Comparison of ENCODE assay signal across 1 cellular context in the genomic region with DNA sequence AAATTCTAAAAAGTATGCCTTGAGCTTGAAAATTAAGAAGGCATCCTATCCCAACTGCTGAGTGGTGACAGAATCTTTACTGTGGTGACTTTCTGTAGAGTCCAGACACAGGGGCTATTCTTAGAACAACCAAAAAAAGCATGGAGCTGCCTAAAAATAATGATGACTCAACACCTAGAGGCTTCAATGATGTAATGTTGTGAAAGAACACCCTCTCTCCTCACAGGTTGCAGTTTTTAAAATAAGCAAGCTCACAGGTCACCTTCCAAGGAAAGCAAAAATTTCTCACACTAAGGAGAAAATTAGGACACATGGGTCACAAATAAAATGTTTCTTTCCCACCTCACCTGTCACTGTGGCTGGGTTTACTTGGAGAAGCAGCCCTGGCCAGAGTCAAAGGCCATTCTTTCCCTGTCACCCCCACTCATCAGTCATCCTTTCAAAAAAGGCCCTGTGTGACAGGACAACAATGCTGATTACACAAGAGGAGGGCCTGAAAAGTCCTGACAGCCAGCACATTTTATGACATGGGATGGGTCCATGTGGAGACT.
TF ChIP-seq lines count a peak whose summit lies in the region.

No MANE protein-coding gene starts in this region.

TF ChIP-seq in K562, 482 proteins besides CTCF, POLR2A, EP300 and RAD21 (continued from another document and continues in another):
- TF ChIP-seq, protein P1, sequence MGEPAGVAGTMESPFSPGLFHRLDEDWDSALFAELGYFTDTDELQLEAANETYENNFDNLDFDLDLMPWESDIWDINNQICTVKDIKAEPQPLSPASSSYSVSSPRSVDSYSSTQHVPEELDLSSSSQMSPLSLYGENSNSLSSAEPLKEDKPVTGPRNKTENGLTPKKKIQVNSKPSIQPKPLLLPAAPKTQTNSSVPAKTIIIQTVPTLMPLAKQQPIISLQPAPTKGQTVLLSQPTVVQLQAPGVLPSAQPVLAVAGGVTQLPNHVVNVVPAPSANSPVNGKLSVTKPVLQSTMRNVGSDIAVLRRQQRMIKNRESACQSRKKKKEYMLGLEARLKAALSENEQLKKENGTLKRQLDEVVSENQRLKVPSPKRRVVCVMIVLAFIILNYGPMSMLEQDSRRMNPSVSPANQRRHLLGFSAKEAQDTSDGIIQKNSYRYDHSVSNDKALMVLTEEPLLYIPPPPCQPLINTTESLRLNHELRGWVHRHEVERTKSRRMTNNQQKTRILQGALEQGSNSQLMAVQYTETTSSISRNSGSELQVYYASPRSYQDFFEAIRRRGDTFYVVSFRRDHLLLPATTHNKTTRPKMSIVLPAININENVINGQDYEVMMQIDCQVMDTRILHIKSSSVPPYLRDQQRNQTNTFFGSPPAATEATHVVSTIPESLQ (CRISPR knock-in tag; IDR thresholded peaks at IDR 0.05) = no peak
- TF ChIP-seq CHCHD3 (CRISPR knock-in tag; IDR thresholded peaks at IDR 0.05) = no peak
- TF ChIP-seq, protein P2, sequence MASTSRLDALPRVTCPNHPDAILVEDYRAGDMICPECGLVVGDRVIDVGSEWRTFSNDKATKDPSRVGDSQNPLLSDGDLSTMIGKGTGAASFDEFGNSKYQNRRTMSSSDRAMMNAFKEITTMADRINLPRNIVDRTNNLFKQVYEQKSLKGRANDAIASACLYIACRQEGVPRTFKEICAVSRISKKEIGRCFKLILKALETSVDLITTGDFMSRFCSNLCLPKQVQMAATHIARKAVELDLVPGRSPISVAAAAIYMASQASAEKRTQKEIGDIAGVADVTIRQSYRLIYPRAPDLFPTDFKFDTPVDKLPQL (IDR thresholded peaks at IDR 0.05; ENCODE audit: extremely low read depth, insufficient read length) = no peak
- no peak for TF ChIP-seq DDX20 (tag; IDR thresholded peaks at IDR 0.05; ENCODE audit: low read depth)
- TF ChIP-seq TRIM24 (IDR thresholded peaks at IDR 0.05) = peak; percentile 55 to 83; a peak in 2 of 4 replicates
- TF ChIP-seq, protein P3, sequence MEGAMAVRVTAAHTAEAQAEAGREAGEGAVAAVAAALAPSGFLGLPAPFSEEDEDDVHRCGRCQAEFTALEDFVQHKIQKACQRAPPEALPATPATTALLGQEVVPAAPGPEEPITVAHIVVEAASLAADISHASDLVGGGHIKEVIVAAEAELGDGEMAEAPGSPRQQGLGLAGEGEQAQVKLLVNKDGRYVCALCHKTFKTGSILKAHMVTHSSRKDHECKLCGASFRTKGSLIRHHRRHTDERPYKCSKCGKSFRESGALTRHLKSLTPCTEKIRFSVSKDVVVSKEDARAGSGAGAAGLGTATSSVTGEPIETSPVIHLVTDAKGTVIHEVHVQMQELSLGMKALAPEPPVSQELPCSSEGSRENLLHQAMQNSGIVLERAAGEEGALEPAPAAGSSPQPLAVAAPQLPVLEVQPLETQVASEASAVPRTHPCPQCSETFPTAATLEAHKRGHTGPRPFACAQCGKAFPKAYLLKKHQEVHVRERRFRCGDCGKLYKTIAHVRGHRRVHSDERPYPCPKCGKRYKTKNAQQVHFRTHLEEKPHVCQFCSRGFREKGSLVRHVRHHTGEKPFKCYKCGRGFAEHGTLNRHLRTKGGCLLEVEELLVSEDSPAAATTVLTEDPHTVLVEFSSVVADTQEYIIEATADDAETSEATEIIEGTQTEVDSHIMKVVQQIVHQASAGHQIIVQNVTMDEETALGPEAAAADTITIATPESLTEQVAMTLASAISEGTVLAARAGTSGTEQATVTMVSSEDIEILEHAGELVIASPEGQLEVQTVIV (CRISPR knock-in tag; IDR thresholded peaks at IDR 0.05; ENCODE audit: borderline replicate concordance) = no peak
- no peak for TF ChIP-seq GTF2F1 (IDR thresholded peaks at IDR 0.05; ENCODE audit: low read depth, low read length)
- no peak for TF ChIP-seq PYGO2 (tag; IDR thresholded peaks at IDR 0.05)
- no peak for TF ChIP-seq ETV5 (CRISPR knock-in tag; IDR thresholded peaks at IDR 0.05; ENCODE audit: low read depth)
- TF ChIP-seq ZNF140 (CRISPR knock-in tag; IDR thresholded peaks at IDR 0.05) = no peak
- no peak for TF ChIP-seq POLR2AphosphoS5 (IDR thresholded peaks at IDR 0.05; ENCODE audit: control insufficient read depth, insufficient read depth, low read depth, low read length)
- no peak for TF ChIP-seq SMAD2 (IDR thresholded peaks at IDR 0.05; ENCODE audit: low read depth, low read length)
- TF ChIP-seq SMC3 (conservative IDR thresholded peaks at IDR 0.05; ENCODE audit: insufficient read depth, low read depth, low read length) = no peak
- 0 out of 2 replicates have a peak, but pooled peaks have one; percentile 34 for TF ChIP-seq POLR2H (tag; IDR thresholded peaks at IDR 0.05; ENCODE audit: low read depth)
- TF ChIP-seq HNRNPK (IDR thresholded peaks at IDR 0.05; ENCODE audit: low read depth, low read length, poor library complexity, severe bottlenecking) = no peak
- TF ChIP-seq MAFF (IDR thresholded peaks at IDR 0.05; ENCODE audit: low read length) = peak; percentile 30; the same call in 1 of the 2 replicates
- no peak for TF ChIP-seq CBX8 (IDR thresholded peaks at IDR 0.05; ENCODE audit: borderline replicate concordance, extremely low read depth, low read depth, low read length, poor library complexity, severe bottlenecking)
- TF ChIP-seq, protein P4, sequence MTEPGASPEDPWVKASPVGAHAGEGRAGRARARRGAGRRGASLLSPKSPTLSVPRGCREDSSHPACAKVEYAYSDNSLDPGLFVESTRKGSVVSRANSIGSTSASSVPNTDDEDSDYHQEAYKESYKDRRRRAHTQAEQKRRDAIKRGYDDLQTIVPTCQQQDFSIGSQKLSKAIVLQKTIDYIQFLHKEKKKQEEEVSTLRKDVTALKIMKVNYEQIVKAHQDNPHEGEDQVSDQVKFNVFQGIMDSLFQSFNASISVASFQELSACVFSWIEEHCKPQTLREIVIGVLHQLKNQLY (CRISPR knock-in tag; conservative IDR thresholded peaks at IDR 0.05) = no peak
- TF ChIP-seq SETDB1 (IDR thresholded peaks at IDR 0.05; ENCODE audit: low read length) = no peak
- TF ChIP-seq ZFP91 (CRISPR knock-in tag; IDR thresholded peaks at IDR 0.05) = no peak
- no peak for TF ChIP-seq ZNF212 (CRISPR knock-in tag; IDR thresholded peaks at IDR 0.05)
- no peak for TF ChIP-seq ZC3H8 (IDR thresholded peaks at IDR 0.05)
- TF ChIP-seq, protein P5, sequence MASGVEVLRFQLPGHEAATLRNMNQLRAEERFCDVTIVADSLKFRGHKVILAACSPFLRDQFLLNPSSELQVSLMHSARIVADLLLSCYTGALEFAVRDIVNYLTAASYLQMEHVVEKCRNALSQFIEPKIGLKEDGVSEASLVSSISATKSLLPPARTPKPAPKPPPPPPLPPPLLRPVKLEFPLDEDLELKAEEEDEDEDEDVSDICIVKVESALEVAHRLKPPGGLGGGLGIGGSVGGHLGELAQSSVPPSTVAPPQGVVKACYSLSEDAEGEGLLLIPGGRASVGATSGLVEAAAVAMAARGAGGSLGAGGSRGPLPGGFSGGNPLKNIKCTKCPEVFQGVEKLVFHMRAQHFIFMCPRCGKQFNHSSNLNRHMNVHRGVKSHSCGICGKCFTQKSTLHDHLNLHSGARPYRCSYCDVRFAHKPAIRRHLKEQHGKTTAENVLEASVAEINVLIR (CRISPR knock-in tag; IDR thresholded peaks at IDR 0.05) = no peak
- TF ChIP-seq USF1 (CRISPR knock-in tag; IDR thresholded peaks at IDR 0.05) = no peak
- TF ChIP-seq ZNF239 (CRISPR knock-in tag; IDR thresholded peaks at IDR 0.05) = no peak
- TF ChIP-seq, protein P6, sequence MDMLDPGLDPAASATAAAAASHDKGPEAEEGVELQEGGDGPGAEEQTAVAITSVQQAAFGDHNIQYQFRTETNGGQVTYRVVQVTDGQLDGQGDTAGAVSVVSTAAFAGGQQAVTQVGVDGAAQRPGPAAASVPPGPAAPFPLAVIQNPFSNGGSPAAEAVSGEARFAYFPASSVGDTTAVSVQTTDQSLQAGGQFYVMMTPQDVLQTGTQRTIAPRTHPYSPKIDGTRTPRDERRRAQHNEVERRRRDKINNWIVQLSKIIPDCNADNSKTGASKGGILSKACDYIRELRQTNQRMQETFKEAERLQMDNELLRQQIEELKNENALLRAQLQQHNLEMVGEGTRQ (CRISPR knock-in tag; IDR thresholded peaks at IDR 0.05) = no peak
- TF ChIP-seq CBX3 (IDR thresholded peaks at IDR 0.05; ENCODE audit: borderline replicate concordance in 1 of 2, low read length in 2 of 2) = no peak
- TF ChIP-seq SAP30 (IDR thresholded peaks at IDR 0.05; ENCODE audit: borderline replicate concordance, insufficient read depth, low read depth, low read length, poor library complexity, severe bottlenecking) = no peak
- TF ChIP-seq ERF (CRISPR knock-in tag; IDR thresholded peaks at IDR 0.05) = no peak
- TF ChIP-seq BRCA1 (IDR thresholded peaks at IDR 0.05) = no peak
- TF ChIP-seq BRCA1 (CRISPR knock-in tag; IDR thresholded peaks at IDR 0.05) = no peak
- no peak for TF ChIP-seq SP2 (IDR thresholded peaks at IDR 0.05; ENCODE audit: extremely low read depth, low read depth, low read length, poor library complexity, severe bottlenecking)
- no peak for TF ChIP-seq ELF4 (CRISPR knock-in tag; IDR thresholded peaks at IDR 0.05)
- no peak for TF ChIP-seq ARID1B (IDR thresholded peaks at IDR 0.05)
- TF ChIP-seq LCOR (CRISPR knock-in tag; IDR thresholded peaks at IDR 0.05) = no peak
- no peak for TF ChIP-seq ZFP1 (CRISPR knock-in tag; IDR thresholded peaks at IDR 0.05)
- TF ChIP-seq SRF (CRISPR knock-in tag; IDR thresholded peaks at IDR 0.05) = no peak
- no peak for TF ChIP-seq ZNF444 (CRISPR knock-in tag; IDR thresholded peaks at IDR 0.05)
- TF ChIP-seq ZBTB7A (IDR thresholded peaks at IDR 0.05; ENCODE audit: borderline replicate concordance, control insufficient read depth, low read depth, low read length) = no peak
- no peak for TF ChIP-seq HDAC1 (IDR thresholded peaks at IDR 0.05)
- TF ChIP-seq SRSF1 (IDR thresholded peaks at IDR 0.05; ENCODE audit: low read depth, low read length) = no peak
- no peak for TF ChIP-seq ZNF436 (CRISPR knock-in tag; IDR thresholded peaks at IDR 0.05)
- TF ChIP-seq EGR1 (conservative IDR thresholded peaks at IDR 0.05) = no peak
- TF ChIP-seq ATF1 (CRISPR knock-in tag; IDR thresholded peaks at IDR 0.05) = no peak
- no peak for TF ChIP-seq ATF1 (tag; IDR thresholded peaks at IDR 0.05)
- TF ChIP-seq SREBF1 (IDR thresholded peaks at IDR 0.05; ENCODE audit: borderline replicate concordance, low read depth, low read length) = no peak
- peak; percentile 100 for TF ChIP-seq MEF2D (tag; conservative IDR thresholded peaks at IDR 0.05; ENCODE audit: low read depth)
- no peak for TF ChIP-seq RUNX1 (IDR thresholded peaks at IDR 0.05; ENCODE audit: low read depth)
- peak; percentile 58; the same call in 1 of the 2 replicates for TF ChIP-seq ZKSCAN8 (CRISPR knock-in tag; IDR thresholded peaks at IDR 0.05)
- no peak for TF ChIP-seq TAF7 (tag; IDR thresholded peaks at IDR 0.05)
- TF ChIP-seq ZNF165 (CRISPR knock-in tag; IDR thresholded peaks at IDR 0.05; ENCODE audit: borderline replicate concordance) = no peak
- no peak for TF ChIP-seq TFAM (CRISPR knock-in tag; conservative IDR thresholded peaks at IDR 0.05)
- TF ChIP-seq, protein P7, sequence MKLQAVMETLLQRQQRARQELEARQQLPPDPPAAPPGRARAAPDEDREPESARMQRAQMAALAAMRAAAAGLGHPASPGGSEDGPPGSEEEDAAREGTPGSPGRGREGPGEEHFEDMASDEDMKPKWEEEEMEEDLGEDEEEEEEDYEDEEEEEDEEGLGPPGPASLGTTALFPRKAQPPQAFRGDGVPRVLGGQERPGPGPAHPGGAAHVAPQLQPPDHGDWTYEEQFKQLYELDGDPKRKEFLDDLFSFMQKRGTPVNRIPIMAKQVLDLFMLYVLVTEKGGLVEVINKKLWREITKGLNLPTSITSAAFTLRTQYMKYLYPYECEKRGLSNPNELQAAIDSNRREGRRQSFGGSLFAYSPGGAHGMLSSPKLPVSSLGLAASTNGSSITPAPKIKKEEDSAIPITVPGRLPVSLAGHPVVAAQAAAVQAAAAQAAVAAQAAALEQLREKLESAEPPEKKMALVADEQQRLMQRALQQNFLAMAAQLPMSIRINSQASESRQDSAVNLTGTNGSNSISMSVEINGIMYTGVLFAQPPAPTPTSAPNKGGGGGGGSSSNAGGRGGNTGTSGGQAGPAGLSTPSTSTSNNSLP (IDR thresholded peaks at IDR 0.05; ENCODE audit: borderline replicate concordance, low read depth, low read length) = no peak
- TF ChIP-seq ETS1 (conservative IDR thresholded peaks at IDR 0.05; ENCODE audit: control insufficient read depth, low read depth, low read length) = no peak
- TF ChIP-seq RCOR1 (IDR thresholded peaks at IDR 0.05; ENCODE audit: borderline replicate concordance in 1 of 2, low read depth in 2 of 2, low read length in 2 of 2) = no peak
